ENCODE assay signal across 5 cellular contexts in the genomic region with DNA sequence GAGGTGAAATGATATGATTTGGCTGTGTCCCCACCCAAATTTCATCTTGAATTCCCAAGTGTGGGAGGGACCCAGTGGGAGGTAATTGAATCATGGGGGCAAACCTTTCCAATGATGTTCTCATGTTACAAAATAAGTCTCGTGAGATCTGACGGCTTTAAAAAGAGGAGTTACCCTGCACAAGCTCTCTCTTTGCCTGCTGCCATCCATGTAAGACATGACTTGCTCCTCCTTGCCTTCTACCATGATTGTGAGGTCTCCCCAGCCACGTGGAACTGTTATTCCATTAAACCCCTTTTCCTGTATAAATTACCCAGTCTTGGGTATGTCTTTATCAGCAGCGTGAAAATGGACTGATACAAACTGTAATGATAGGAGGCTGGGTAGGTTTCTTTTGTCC.
DNase-seq lines count a peak whose midpoint lies in the region; ATAC-seq, FAIRE-seq and TF ChIP-seq lines count a peak whose summit lies in the region.
"Not testable (repeated sequence)": the region's sequence is repeated elsewhere in the genome, so short reads cannot be mapped to it uniquely, and the experiment has no call there.

No MANE protein-coding gene starts in this region.

- not testable (repeated sequence) for H3K18ac ChIP-seq in neuronal stem cell (ENCODE audit: low read length)

- not testable (repeated sequence) for H3K4me1 Mint-ChIP-seq in endodermal cell, nephron progenitor cell

- H3K27me3 ChIP-seq in K562 (ENCODE audit: control insufficient read depth in 2 of 2, insufficient read depth in 2 of 2, low read length in 2 of 2); endodermal cell (ENCODE audit: control insufficient read depth, insufficient read depth, low read length, poor library complexity, severe bottlenecking); neuronal stem cell (ENCODE audit: control insufficient read depth in 3 of 3, insufficient read depth in 3 of 3, low read depth in 1 of 3, low read length in 3 of 3): not testable (repeated sequence)

- H3K23ac ChIP-seq in neuronal stem cell (ENCODE audit: low read depth, low read length, poor library complexity): not testable (repeated sequence)

- not testable (repeated sequence) for H3K79me1 ChIP-seq in neuronal stem cell (ENCODE audit: low read depth, low read length)

- not testable (repeated sequence) for TF ChIP-seq EP300 in K562 (IDR thresholded peaks at IDR 0.05; ENCODE audit: low read length)

- not testable (repeated sequence) for H3K4ac ChIP-seq in neuronal stem cell (ENCODE audit: low read length)

- not testable (repeated sequence) for H3K36me3 ChIP-seq in K562 (ENCODE audit: control insufficient read depth, insufficient read depth, low read length); endodermal cell (ENCODE audit: control insufficient read depth, insufficient read depth, low read length); neuronal stem cell (replicated peaks in 1 of 2; ENCODE audit: control insufficient read depth in 2 of 2, insufficient read depth in 2 of 2, low read length in 2 of 2)

- H3K27ac ChIP-seq in VCaP (peak overlapping the region; percentile 4; the same call in 1 of the 2 replicates), neuronal stem cell (replicated peaks; ENCODE audit: low read length) (peak overlapping the region; percentile 85)
- not testable (repeated sequence) for H3K27ac ChIP-seq in K562 (ENCODE audit: extremely low read depth, low read depth, low read length); endodermal cell (ENCODE audit: low read depth, low read length)

- CTCF ChIA-PET in K562 (lab: Yijun Ruan, JAX; ENCODE audit: low intra/inter-chr PET ratio): not testable (repeated sequence)

- not testable (repeated sequence) for H3K9ac ChIP-seq in K562 (ENCODE audit: insufficient read depth in 1 of 2, low read depth in 2 of 2, low read length in 2 of 2); endodermal cell (ENCODE audit: extremely low read depth, low read length, poor library complexity, severe bottlenecking); neuronal stem cell (ENCODE audit: low read depth, low read length, poor library complexity)

- not testable (repeated sequence) for H3K4me3 Mint-ChIP-seq in endodermal cell, nephron progenitor cell

- not testable (repeated sequence) for H4K8ac ChIP-seq in neuronal stem cell (ENCODE audit: low read depth, low read length)

- not testable (repeated sequence) for H3K9me1 ChIP-seq in K562 (ENCODE audit: control insufficient read depth, insufficient read depth, low read length)

- not testable (repeated sequence) for H2BK15ac ChIP-seq in neuronal stem cell (ENCODE audit: low read length)

- H3K36me3 Mint-ChIP-seq in endodermal cell (ENCODE audit: low read depth): peaks cover 20% of the 10 kb centered on the region
- H3K36me3 Mint-ChIP-seq in nephron progenitor cell (ENCODE audit: low read depth): peaks cover 16% of the 10 kb centered on the region

- BruUV-seq in K562 (replicated peaks; lab: Mats Ljungman, UMichigan): not testable (repeated sequence)

- not testable (repeated sequence) for H3K27ac Mint-ChIP-seq in endodermal cell
- H3K27ac Mint-ChIP-seq in nephron progenitor cell: peak overlapping the region; percentile 47

- not testable (repeated sequence) for H3K14ac ChIP-seq in neuronal stem cell (ENCODE audit: low read length)

- not testable (repeated sequence) for H2AK5ac ChIP-seq in neuronal stem cell (ENCODE audit: low read depth, low read length)

- H4K91ac ChIP-seq in neuronal stem cell (ENCODE audit: low read depth, low read length, poor library complexity): not testable (repeated sequence)

- POLR2A ChIA-PET in K562 (lab: Yijun Ruan, JAX): not testable (repeated sequence)

- not testable (repeated sequence) for DNase-seq in K562 (ENCODE audit: extremely low read depth in 1 of 4, low spot score in 3 of 4); endodermal cell; nephron progenitor cell; neuronal stem cell (ENCODE audit: low spot score)

- ATAC-seq in K562: not testable (repeated sequence)

- not testable (repeated sequence) for H2BK120ac ChIP-seq in neuronal stem cell (ENCODE audit: low read depth, low read length)

- intact Hi-C loops in K562 (cut with micrococcal nuclease): not testable (repeated sequence)

- TF ChIP-seq POLR2A in K562 (conservative IDR thresholded peaks at IDR 0.05): not testable (repeated sequence)

- not testable (repeated sequence) for H3K79me2 ChIP-seq in K562 (ENCODE audit: control insufficient read depth, insufficient read depth, low read length)

- H2AFZ ChIP-seq in K562 (ENCODE audit: low read depth, low read length): not testable (repeated sequence)
- H2AFZ ChIP-seq in neuronal stem cell (ENCODE audit: low read length): peak overlapping the region; percentile 69

- not testable (repeated sequence) for H3K4me2 ChIP-seq in K562 (ENCODE audit: insufficient read depth, low read length); neuronal stem cell (ENCODE audit: insufficient read depth, low read length, poor library complexity, severe bottlenecking)

- not testable (repeated sequence) for H3K27me3 Mint-ChIP-seq in endodermal cell (ENCODE audit: insufficient read depth); nephron progenitor cell (ENCODE audit: low read depth, poor library complexity)

- not testable (repeated sequence) for H2BK5ac ChIP-seq in neuronal stem cell (ENCODE audit: low read length)

- not testable (repeated sequence) for H2BK12ac ChIP-seq in neuronal stem cell (ENCODE audit: low read length)

- not testable (repeated sequence) for H3K9me3 ChIP-seq in K562 (replicated peaks; ENCODE audit: control insufficient read depth, insufficient read depth, low read depth, low read length)
- H3K9me3 ChIP-seq in endodermal cell (ENCODE audit: control insufficient read depth, low read length) (peaks cover 90% of the 10 kb centered on the region), neuronal stem cell (replicated peaks in 1 of 2; ENCODE audit: control insufficient read depth in 2 of 2, insufficient read depth in 1 of 2, low read depth in 1 of 2, low read length in 2 of 2) (peaks cover 18 to 62% of the 10 kb centered on the region in 2 donors)

- peaks cover 79% of the 10 kb centered on the region for H3K9me3 Mint-ChIP-seq in endodermal cell
- H3K9me3 Mint-ChIP-seq in nephron progenitor cell: peaks cover 64% of the 10 kb centered on the region

- H3K4me3 ChIP-seq in K562; neuronal stem cell (ENCODE audit: low read length in 2 of 2): not testable (repeated sequence)
- H3K4me3 ChIP-seq in endodermal cell (ENCODE audit: low read length): peak overlapping the region; percentile 67

- not testable (repeated sequence) for FAIRE-seq in K562 (lab: Jason Lieb, UNC)

- not testable (repeated sequence) for H3K4me1 ChIP-seq in K562 (replicated peaks in 1 of 2; ENCODE audit: control insufficient read depth in 2 of 2, insufficient read depth in 2 of 2, low read length in 2 of 2); endodermal cell (ENCODE audit: control insufficient read depth, insufficient read depth, low read length); neuronal stem cell (ENCODE audit: control insufficient read depth in 2 of 2, insufficient read depth in 1 of 2, low read depth in 1 of 2, low read length in 2 of 2)

- H4K20me1 ChIP-seq in K562 (replicated peaks; ENCODE audit: control insufficient read depth, insufficient read depth, low read length): not testable (repeated sequence)

- TF ChIP-seq CTCF in VCaP (conservative IDR thresholded peaks at IDR 0.05); K562 (IDR thresholded peaks at IDR 0.05 in 2 of 3, conservative IDR thresholded peaks at IDR 0.05 in 1 of 3; ENCODE audit: insufficient read depth in 2 of 3, low read depth in 1 of 3, low read length in 3 of 3); endodermal cell (conservative IDR thresholded peaks at IDR 0.05); nephron progenitor cell (IDR thresholded peaks at IDR 0.05): not testable (repeated sequence)

- WGBS in K562 (ENCODE audit: insufficient coverage, low coverage, missing lambda C conversion rate): 9% methylated on average over 4 of the region's 4 CpGs
- WGBS in endodermal cell (ENCODE audit: insufficient coverage in 1 of 2, insufficient read length in 1 of 2), 2 experiments: 91 to 94% methylated on average over 2 to 4 of the region's 4 CpGs
- no CpG with 5 or more reads among the region's 4 CpGs for WGBS in neuronal stem cell (ENCODE audit: extremely low coverage in 2 of 2, insufficient read length in 2 of 2, insufficient replicate concordance in 1 of 2), 2 donors

- not testable (repeated sequence) for TF ChIP-seq RAD21 in K562 (CRISPR knock-in tag; conservative IDR thresholded peaks at IDR 0.05 in 1 of 2, IDR thresholded peaks at IDR 0.05 in 1 of 2)

- in situ Hi-C loops in K562 (cut with MboI): not testable (repeated sequence)

TF ChIP-seq in K562, 482 proteins besides CTCF, POLR2A, EP300 and RAD21:
- peak; percentile 98 for TF ChIP-seq ZNF431 (CRISPR knock-in tag; IDR thresholded peaks at IDR 0.05)
